12 cellular contexts compared by ENCODE assay signal in the genomic region with DNA sequence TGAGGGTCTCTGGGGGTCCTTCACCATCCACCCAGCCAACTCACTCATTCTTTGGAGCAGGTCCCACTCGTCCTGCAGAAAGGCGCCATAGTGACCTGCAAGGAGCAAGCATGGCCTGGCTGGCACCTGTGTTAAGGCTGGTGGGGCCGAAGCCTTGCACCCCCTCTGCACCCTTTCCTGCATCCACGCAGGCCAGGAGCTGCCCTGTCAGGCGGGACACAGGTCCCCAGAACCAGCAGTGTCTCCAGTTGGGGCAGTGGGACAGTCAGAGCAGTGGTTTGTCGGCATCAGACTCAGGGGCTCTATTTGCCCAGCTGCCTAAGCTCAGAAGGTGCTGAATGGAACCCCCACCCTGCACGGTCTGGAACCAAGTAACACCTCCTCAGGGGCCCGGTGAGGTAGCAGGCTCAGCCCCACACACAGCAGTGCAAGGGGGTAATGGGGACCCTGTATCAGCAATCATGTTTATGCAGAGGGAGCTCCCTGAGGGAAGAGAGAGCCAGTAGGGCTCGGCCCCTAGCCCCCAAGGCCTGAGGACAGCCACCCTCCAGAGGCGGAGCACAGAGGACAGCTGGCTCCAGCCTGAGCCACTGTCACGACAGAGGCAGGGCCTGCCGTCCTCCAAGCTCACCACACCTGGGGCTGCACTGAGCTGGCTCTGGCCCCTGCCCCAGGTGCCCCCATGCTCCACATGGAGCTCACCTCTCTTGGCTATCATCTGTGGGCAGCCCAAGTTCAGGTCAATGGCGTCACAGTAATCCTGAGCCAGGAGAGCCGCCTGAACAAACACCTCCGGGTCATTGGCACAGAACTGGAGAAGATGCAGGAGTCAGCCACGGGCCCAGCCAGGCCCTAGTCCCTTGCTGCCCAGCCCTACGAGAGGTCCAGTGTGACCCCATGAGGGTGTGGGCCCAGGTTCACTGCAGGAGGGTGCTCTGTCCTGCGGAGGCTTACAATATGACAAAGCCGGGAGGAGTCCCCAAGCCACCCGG. TPM values are rescaled to one million over a fixed set of nuclear protein-coding genes. Genes with fewer than 3 reads are reported as not detected.
DNase-seq lines count a peak whose midpoint lies in the region; ATAC-seq and TF ChIP-seq lines count a peak whose summit lies in the region.
"Had no signal": no experiment of that assay in that cellular context is flagged by ENCODE, and none has a peak within 500 bp of the region (broad histone marks: within the 10 kb centered on the region; RNA-seq: fewer than 3 reads in every experiment).

No MANE protein-coding gene starts in this region.

- H3K9me3 ChIP-seq in MM.1S (replicated peaks; ENCODE audit: insufficient read depth, low read length): no peaks in the 10 kb centered on the region
- H3K9me3 ChIP-seq in esophagus muscularis mucosa: no peaks in the 10 kb centered on the region

- 0 out of 2 replicates have a peak, but pooled peaks cover 4% of the 10 kb centered on the region for H3K36me3 ChIP-seq in MM.1S (replicated peaks; ENCODE audit: insufficient read depth, low read length)
- peaks cover 22 to 57% (median 54%) of the 10 kb centered on the region in 4 donors for H3K36me3 ChIP-seq in esophagus muscularis mucosa

- TF ChIP-seq POLR2A in esophagus muscularis mucosa (IDR thresholded peaks at IDR 0.05; ENCODE audit: low read depth): no peak

- peaks cover 46% of the 10 kb centered on the region for H3K36me3 Mint-ChIP-seq in Calu3 (ENCODE audit: insufficient read depth, unreplicated experiment)
- peaks cover 20% of the 10 kb centered on the region for H3K36me3 Mint-ChIP-seq in effector memory CD8-positive, alpha-beta T cell (ENCODE audit: insufficient read depth)
- no peaks in the 10 kb centered on the region for H3K36me3 Mint-ChIP-seq in neural crest cell (ENCODE audit: low read depth)

- in situ Hi-C loops in KBM-7 (cut with MboI; ENCODE audit: low pct_unique_long_range_greater_than_20kb, low sequenced_read_pairs): no loop called here

- peaks cover 30% of the 10 kb centered on the region for H3K79me2 ChIP-seq in MM.1S (ENCODE audit: low read length)

- peak overlapping the region; percentile 96; the same call in 1 of the 2 replicates for H3K4me3 ChIP-seq in MM.1S (ENCODE audit: low read length)
- H3K4me3 ChIP-seq in esophagus muscularis mucosa: peak overlapping the region in 1 of 4 donors; percentile 90

- H3K4me1 ChIP-seq in MM.1S (ENCODE audit: low read length) (peaks cover 12% of the 10 kb centered on the region), esophagus muscularis mucosa (peaks cover 25 to 33% (median 28%) of the 10 kb centered on the region in 4 donors)

- CTCF ChIA-PET in Calu3 (lab: Charles Lee): no interaction called here

- TF ChIP-seq EP300 in esophagus muscularis mucosa (IDR thresholded peaks at IDR 0.05): no peak

- H3K9me2 ChIP-seq in MM.1S (replicated peaks; ENCODE audit: insufficient read depth, low read length): no peaks in the 10 kb centered on the region

- H3K9me3 Mint-ChIP-seq in Calu3 (ENCODE audit: low read depth, unreplicated experiment) (no peaks in the 10 kb centered on the region), neural crest cell (no peaks in the 10 kb centered on the region)
- no peaks in the 10 kb centered on the region for H3K9me3 Mint-ChIP-seq in effector memory CD8-positive, alpha-beta T cell

- peaks cover 15% of the 10 kb centered on the region for H3F3A ChIP-seq in MM.1S (ENCODE audit: insufficient read depth, low read length)

- peak overlapping the region; percentile 70; the same call in 1 of the 2 replicates for H3K27ac ChIP-seq in MM.1S (ENCODE audit: low read length)
- no peak overlapping the region for H3K27ac ChIP-seq in esophagus muscularis mucosa (replicated peaks in 1 of 4)

- BruUV-seq in Calu3 (replicated peaks; lab: Mats Ljungman, UMichigan): no TSS peak

- no peak for TF ChIP-seq CTCF in Calu3 (IDR thresholded peaks at IDR 0.05; ENCODE audit: unreplicated experiment)
- no peak for TF ChIP-seq CTCF in MM.1S (IDR thresholded peaks at IDR 0.05; ENCODE audit: low read length)
- no peak for TF ChIP-seq CTCF in neural crest cell (conservative IDR thresholded peaks at IDR 0.05)
- no peak for TF ChIP-seq CTCF in esophagus muscularis mucosa (IDR thresholded peaks at IDR 0.05)

- ATAC-seq in effector memory CD8-positive, alpha-beta T cell (replicated peaks): no peak
- no peak for ATAC-seq in HG02973 (IDR thresholded peaks at IDR 0.05; ENCODE audit: unreplicated experiment)

- H3K4me3 Mint-ChIP-seq in Calu3 (ENCODE audit: low read depth, unreplicated experiment) (peak overlapping the region; percentile 74), neural crest cell (peak overlapping the region; percentile 78)
- H3K4me3 Mint-ChIP-seq in effector memory CD8-positive, alpha-beta T cell: peak overlapping the region; percentile 57 to 68

- peak overlapping the region; percentile 20 for H3K27ac Mint-ChIP-seq in Calu3 (ENCODE audit: unreplicated experiment)
- H3K27ac Mint-ChIP-seq in effector memory CD8-positive, alpha-beta T cell: peak overlapping the region in 1 of 2 donors; percentile 83
- no peak overlapping the region for H3K27ac Mint-ChIP-seq in neural crest cell (ENCODE audit: unreplicated experiment)

- H4K20me1 ChIP-seq in MM.1S (ENCODE audit: insufficient read depth, low read length): peaks cover 3% of the 10 kb centered on the region; the same call in 1 of the 2 replicates

- intact Hi-C loops in Calu3 (cut with micrococcal nuclease; ENCODE audit: unreplicated experiment): no loop called here
- intact Hi-C loops in esophagus muscularis mucosa (cut with DNase I): no loop called here

- H3K27me3 Mint-ChIP-seq in Calu3 (ENCODE audit: unreplicated experiment) (no peaks in the 10 kb centered on the region), neural crest cell (ENCODE audit: low read depth) (no peaks in the 10 kb centered on the region)
- no peaks in the 10 kb centered on the region for H3K27me3 Mint-ChIP-seq in effector memory CD8-positive, alpha-beta T cell

- peak overlapping the region; percentile 99 for H3K4me2 ChIP-seq in MM.1S (ENCODE audit: low read depth, low read length)

- DNase-seq in Calu3: no peak
- DNase-seq in MM.1S: no peak
- no peak for DNase-seq in effector memory CD8-positive, alpha-beta T cell
- DNase-seq in neural crest cell (ENCODE audit: low read depth, low spot score): no peak
- DNase-seq in stimulated activated CD4-positive, alpha-beta T cell treated with anti-CD3 and anti-CD28 coated beads, Interleukin-4, amount 100 ng/mL, for 24 hours: no peak
- DNase-seq in esophagus muscularis mucosa (ENCODE audit: extremely low spot score): no peak
- no peak for DNase-seq in KBM-7
- DNase-seq: central memory CD4-positive, alpha-beta T cell; islet precursor cell; NCI-H524 treated with DMSO at 0.1 percent for 48 hours; trophoblast cell had no signal

- no peak overlapping the region for H2AFZ ChIP-seq in MM.1S (ENCODE audit: low read length)

- H3K4me1 Mint-ChIP-seq in Calu3 (ENCODE audit: low read depth, unreplicated experiment) (no peaks in the 10 kb centered on the region), neural crest cell (no peaks in the 10 kb centered on the region)
- H3K4me1 Mint-ChIP-seq in effector memory CD8-positive, alpha-beta T cell (ENCODE audit: low read depth in 2 of 2): peaks cover 7 to 12% of the 10 kb centered on the region in 2 donors

- 76% methylated on average over 14 of the region's 20 CpGs for WGBS in esophagus muscularis mucosa

- H3K27me3 ChIP-seq in MM.1S (replicated peaks; ENCODE audit: insufficient read depth, low read length) (no peaks in the 10 kb centered on the region), esophagus muscularis mucosa (no peaks in the 10 kb centered on the region)

- H3K9ac ChIP-seq in MM.1S (ENCODE audit: low read length): peak overlapping the region; percentile 93; the same call in 1 of the 2 replicates

RNA-seq across cellular contexts. Expression of a gene that starts 1.9 kb away (rescaled TPM):
- total RNA-seq in Calu3 (2022): 132 and 146 TPM in 2 replicates
- total RNA-seq in neural crest cell: 126 and 131 TPM in 2 replicates
- total RNA-seq in esophagus muscularis mucosa: 10 to 100 TPM; 42.2 to 77.1 (median 52.6) TPM

RNA-seq across cellular contexts. Expression of a gene that starts 12.0 kb away (rescaled TPM):
- total RNA-seq in Calu3 (2022): 114 and 115 TPM in 2 replicates
- total RNA-seq in neural crest cell: 154 and 156 TPM in 2 replicates
- 100 to 1,000 TPM in 2 of 4 donors, 10 to 100 TPM in 2; 64.4 to 108 (median 85.4) TPM for total RNA-seq in esophagus muscularis mucosa

RNA-seq across cellular contexts. Expression of a gene that starts 12.1 kb away (rescaled TPM):
- 26.4 and 33.5 TPM in 2 replicates for total RNA-seq in Calu3 (2022)
- total RNA-seq in neural crest cell: 44.5 and 46.0 TPM in 2 replicates
- 10 to 100 TPM; 32.4 to 54.8 (median 42.5) TPM for total RNA-seq in esophagus muscularis mucosa

RNA-seq across cellular contexts. Expression of a gene that starts 26.2 kb away (rescaled TPM):
- total RNA-seq in Calu3 (2022): 87.8 and 95.3 TPM in 2 replicates
- 198 and 199 TPM in 2 replicates for total RNA-seq in neural crest cell
- total RNA-seq in esophagus muscularis mucosa: 100 to 1,000 TPM in 2 of 4 donors, 10 to 100 TPM in 2; 78.6 to 135 (median 102) TPM

RNA-seq across cellular contexts. Expression of a gene that starts 32.2 kb away (rescaled TPM):
- total RNA-seq in Calu3 (2022) (8.0 and 9.3 TPM in 2 replicates), neural crest cell (73.6 and 75.0 TPM in 2 replicates), esophagus muscularis mucosa (1 to 10 TPM; 1.8 to 2.5 (median 2.2) TPM)
